8 cellular contexts compared by ENCODE assay signal in the genomic region with DNA sequence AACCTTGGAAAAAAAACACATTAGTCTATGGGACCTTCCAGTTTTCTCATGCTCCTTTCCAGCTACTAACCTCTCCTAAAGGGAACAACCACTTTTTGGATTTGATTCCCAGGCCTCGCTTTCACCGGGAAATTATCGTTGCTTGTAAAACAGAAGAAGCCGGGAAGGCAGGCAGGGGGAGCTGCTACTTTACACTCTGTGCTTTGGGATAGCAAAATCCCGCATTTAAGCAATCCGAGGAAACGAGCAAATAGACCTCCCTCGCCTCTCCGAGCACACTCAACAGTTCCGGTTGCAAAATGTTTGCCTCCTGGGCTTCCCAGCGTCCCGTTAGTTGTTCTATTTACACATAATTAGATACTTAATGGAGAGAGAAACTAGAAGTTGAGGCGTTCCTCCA. TPM values are rescaled to one million over a fixed set of nuclear protein-coding genes. Genes with fewer than 3 reads are reported as not detected.
DNase-seq lines count a peak whose midpoint lies in the region; ATAC-seq and TF ChIP-seq lines count a peak whose summit lies in the region.

No MANE protein-coding gene starts in this region.

- no peak overlapping the region for H3K27ac ChIP-seq in RWPE1
- no peak overlapping the region for H3K27ac ChIP-seq in endodermal cell (ENCODE audit: low read depth, low read length)
- H3K27ac ChIP-seq in mesendoderm (ENCODE audit: low read depth, low read length) = no peak overlapping the region
- peak overlapping the region in 1 of 3 donors; percentile 66 for H3K27ac ChIP-seq in thyroid gland

- peaks cover 10% of the 10 kb centered on the region for H3K4me1 Mint-ChIP-seq in endodermal cell

- H2BK15ac ChIP-seq in mesendoderm (replicated peaks; ENCODE audit: low read depth) = no peak overlapping the region

- H3K79me2 ChIP-seq in mesendoderm (ENCODE audit: control insufficient read depth, insufficient read depth, low read length) = no peaks in the 10 kb centered on the region

- no peak overlapping the region for H2AK5ac ChIP-seq in mesendoderm (ENCODE audit: low read length)

- no peaks in the 10 kb centered on the region for H3K36me3 Mint-ChIP-seq in endodermal cell (ENCODE audit: low read depth)

- 5 to 9% methylated on average over 6 to 13 of the region's 13 CpGs for WGBS in endodermal cell (ENCODE audit: insufficient coverage in 1 of 2, insufficient read length in 1 of 2), 2 experiments
- no CpG with 5 or more reads among the region's 13 CpGs for WGBS in mesendoderm (ENCODE audit: extremely low coverage, insufficient coverage, low lambda C conversion rate)
- WGBS in thyroid gland, 2 donors = 1% methylated on average over 13 of the region's 13 CpGs

- H3K27me3 Mint-ChIP-seq in endodermal cell (ENCODE audit: insufficient read depth) = peaks cover 75% of the 10 kb centered on the region

- peak overlapping the region; percentile 84 for H3K4me2 ChIP-seq in mesendoderm (ENCODE audit: low read length)

- in situ Hi-C loops in G401 (cut with HindIII; ENCODE audit: low sequenced_read_pairs) = no loop called here

- ATAC-seq in GM18519 (IDR thresholded peaks at IDR 0.05; ENCODE audit: low FRiP score, unreplicated experiment) (no peak), HG03196 (IDR thresholded peaks at IDR 0.05; ENCODE audit: unreplicated experiment) (no peak)

- no peaks in the 10 kb centered on the region for H3K79me1 ChIP-seq in mesendoderm (ENCODE audit: low read length)

- intact Hi-C loops in thyroid gland (cut with DNase I) = no loop called here

- no peaks in the 10 kb centered on the region for H3K9me3 ChIP-seq in endodermal cell (ENCODE audit: control insufficient read depth, low read length)
- no peaks in the 10 kb centered on the region for H3K9me3 ChIP-seq in thyroid gland

- peaks cover 66% of the 10 kb centered on the region for H3K27me3 ChIP-seq in endodermal cell (ENCODE audit: control insufficient read depth, insufficient read depth, low read length, poor library complexity, severe bottlenecking)
- H3K27me3 ChIP-seq in mesendoderm (ENCODE audit: insufficient read depth, low read length, poor library complexity) = peaks cover 20% of the 10 kb centered on the region
- H3K27me3 ChIP-seq in thyroid gland = no peaks in the 10 kb centered on the region

- peak; percentile 51 for DNase-seq in 8988T
- DNase-seq in G401 (ENCODE audit: low spot score) = peak; percentile 32
- DNase-seq in RWPE1 (ENCODE audit: low spot score) = no peak
- peak; percentile 75 for DNase-seq in endodermal cell
- peak; percentile 71 for DNase-seq in mesendoderm
- DNase-seq in thyroid gland = peak; percentile 40 to 46

- H3K4me1 ChIP-seq in endodermal cell (ENCODE audit: control insufficient read depth, insufficient read depth, low read length) (no peaks in the 10 kb centered on the region), mesendoderm (ENCODE audit: control insufficient read depth, low read depth, low read length) (no peaks in the 10 kb centered on the region), thyroid gland (peaks cover 4 to 8% of the 10 kb centered on the region in 2 donors)

- no peaks in the 10 kb centered on the region for H3K9me3 Mint-ChIP-seq in endodermal cell

- no peak overlapping the region for H4K5ac ChIP-seq in mesendoderm (ENCODE audit: low read length)

- H3K36me3 ChIP-seq in endodermal cell (ENCODE audit: control insufficient read depth, insufficient read depth, low read length) = no peaks in the 10 kb centered on the region
- H3K36me3 ChIP-seq in mesendoderm (ENCODE audit: control insufficient read depth, insufficient read depth, low read length) = no peaks in the 10 kb centered on the region
- H3K36me3 ChIP-seq in thyroid gland = no peaks in the 10 kb centered on the region

- H3K4me3 ChIP-seq in endodermal cell (ENCODE audit: low read length) (peak overlapping the region; percentile 76), mesendoderm (ENCODE audit: low read length) (no peak overlapping the region), thyroid gland (replicated peaks in 1 of 3) (peak overlapping the region in 2 of 3 donors; percentile 43 to 52)

- no peak overlapping the region for H3K4ac ChIP-seq in mesendoderm (ENCODE audit: low read depth, low read length)

- TF ChIP-seq CTCF in RWPE1 (conservative IDR thresholded peaks at IDR 0.05; ENCODE audit: low read depth) = peak; percentile 33
- peak; percentile 64 for TF ChIP-seq CTCF in endodermal cell (conservative IDR thresholded peaks at IDR 0.05)
- TF ChIP-seq CTCF in thyroid gland (IDR thresholded peaks at IDR 0.05) = peak in 3 of 6 experiments; percentile 11 to 31 (median 16)

- no peak overlapping the region for H4K8ac ChIP-seq in mesendoderm (ENCODE audit: low read depth, low read length)

- no peak overlapping the region for H3K18ac ChIP-seq in mesendoderm (ENCODE audit: low read length)

- H3K4me3 Mint-ChIP-seq in endodermal cell = peak overlapping the region; percentile 57

- no peak overlapping the region for H3K56ac ChIP-seq in mesendoderm (ENCODE audit: low read length)

- H3K9ac ChIP-seq in endodermal cell (ENCODE audit: extremely low read depth, low read length, poor library complexity, severe bottlenecking) (no peak overlapping the region), mesendoderm (ENCODE audit: low read length) (no peak overlapping the region)

- no peak overlapping the region for H3K27ac Mint-ChIP-seq in endodermal cell

- H2BK5ac ChIP-seq in mesendoderm (ENCODE audit: low read length) = no peak overlapping the region

- CTCF ChIA-PET in RWPE1 (lab: Yijun Ruan, JAX) = no interaction called here

- H2BK120ac ChIP-seq in mesendoderm (ENCODE audit: low read depth, low read length) = no peak overlapping the region

- TF ChIP-seq POLR2A in thyroid gland (IDR thresholded peaks at IDR 0.05) = no peak

- H3K23ac ChIP-seq in mesendoderm (ENCODE audit: low read length) = no peak overlapping the region

- POLR2A ChIA-PET in RWPE1 (lab: Yijun Ruan, JAX; ENCODE audit: low non-redundant PET) = no interaction called here

RNA-seq across cellular contexts. Expression of a gene that starts 1.2 kb away (rescaled TPM):
- total RNA-seq in G401 (2014; rRNA removed; shearing (Covaris generic)) = not detected in 2 replicates
- total RNA-seq in endodermal cell (under 1 TPM in 1 of 2 donors, not detected in 1; 0.11 TPM), thyroid gland (10 to 100 TPM in 2 of 4 donors, 1 to 10 TPM in 2; 3.7 to 13.3 (median 9.5) TPM)
- 0.04 TPM for polyA plus RNA-seq in endodermal cell (2013, experiment 1 of 2)
- polyA plus RNA-seq in endodermal cell (2013, experiment 2 of 2) = 0.04 TPM
- 0.10 TPM for polyA plus RNA-seq in mesendoderm (2013, experiment 1 of 2)
- polyA plus RNA-seq in mesendoderm (2013, experiment 2 of 2) = 0.10 TPM
